ENCODE assay signal across 10 cellular contexts in the genomic region with DNA sequence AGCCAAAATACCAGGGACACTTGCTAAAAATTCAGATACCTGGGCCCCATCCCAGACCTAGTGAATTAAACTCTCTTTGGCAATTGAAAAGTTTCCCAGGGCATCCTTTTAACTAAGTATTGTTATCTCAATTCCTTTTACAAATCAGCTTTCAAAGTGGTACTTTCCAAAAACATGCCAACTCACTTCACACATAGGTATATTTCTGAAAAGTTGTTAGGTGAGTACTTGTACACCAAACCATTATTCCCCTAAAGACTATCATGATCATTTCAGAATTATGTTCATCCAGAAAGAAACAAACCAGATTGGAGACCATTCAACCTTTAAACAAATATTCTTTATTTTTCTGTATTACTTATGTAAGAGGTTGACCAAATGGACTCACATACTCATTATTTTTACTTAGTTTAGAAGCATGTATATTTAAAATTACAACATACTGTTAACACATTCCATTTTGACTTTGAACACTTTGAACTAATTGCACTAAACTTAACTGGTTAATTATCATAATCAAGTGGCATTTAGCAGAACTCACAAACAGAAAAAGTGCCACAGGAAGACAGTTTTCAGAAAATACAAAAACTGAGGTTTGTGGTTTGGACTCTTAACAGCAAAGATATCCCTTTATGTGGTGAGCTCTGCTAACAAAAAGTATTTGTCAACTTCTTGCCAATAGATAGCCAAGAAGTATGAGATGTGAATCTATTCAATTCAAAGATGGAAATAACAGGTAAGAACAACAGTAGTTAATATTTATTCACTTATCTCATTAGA. TPM values are rescaled to one million over a fixed set of nuclear protein-coding genes. Genes with fewer than 3 reads are reported as not detected.
DNase-seq lines count a peak whose midpoint lies in the region; ATAC-seq lines count a peak whose summit lies in the region.
"Had no signal": no experiment of that assay in that cellular context is flagged by ENCODE, and none has a peak within 500 bp of the region (broad histone marks: within the 10 kb centered on the region; RNA-seq: fewer than 3 reads in every experiment).

No MANE protein-coding gene starts in this region.

- peak; percentile 61 for DNase-seq in central memory CD4-positive, alpha-beta T cell
- no peak for DNase-seq in left ventricle myocardium superior
- no peak for DNase-seq in NCI-H2081 treated with DMSO at 0.1 percent for 48 hours (lab: John Stamatoyannopoulos, UW)
- DNase-seq in NOMO-1 treated with DMSO at 0.1 percent for 48 hours (lab: John Stamatoyannopoulos, UW; ENCODE audit: unreplicated experiment) = no peak
- no peak for DNase-seq in pons (ENCODE audit: low spot score)
- DNase-seq: activated effector memory CD4-positive, alpha-beta T cell treated with Interleukin-2 at 50 U/mL for 16 hours; IMR-90 had no signal

- intact Hi-C loops in left ventricle myocardium superior (cut with micrococcal nuclease) = no loop called here

- peak; percentile 84 for ATAC-seq in GM18498 (IDR thresholded peaks at IDR 0.05; ENCODE audit: unreplicated experiment)
- ATAC-seq in GM21381 (IDR thresholded peaks at IDR 0.05; ENCODE audit: unreplicated experiment) = peak; percentile 81
- ATAC-seq in HG03159 (IDR thresholded peaks at IDR 0.05; ENCODE audit: unreplicated experiment) = peak; percentile 82
- ATAC-seq in left ventricle myocardium superior = no peak

RNA-seq across cellular contexts. Expression of gene KIAA0825, which starts 40.7 kb away (rescaled TPM):
- 2.2 TPM for total RNA-seq in left ventricle myocardium superior

RNA-seq across cellular contexts. Expression of gene SLF1, which starts 40.8 kb away (rescaled TPM):
- 7.5 TPM for total RNA-seq in left ventricle myocardium superior
